1 cellular context compared by ENCODE assay signal in the genomic region with DNA sequence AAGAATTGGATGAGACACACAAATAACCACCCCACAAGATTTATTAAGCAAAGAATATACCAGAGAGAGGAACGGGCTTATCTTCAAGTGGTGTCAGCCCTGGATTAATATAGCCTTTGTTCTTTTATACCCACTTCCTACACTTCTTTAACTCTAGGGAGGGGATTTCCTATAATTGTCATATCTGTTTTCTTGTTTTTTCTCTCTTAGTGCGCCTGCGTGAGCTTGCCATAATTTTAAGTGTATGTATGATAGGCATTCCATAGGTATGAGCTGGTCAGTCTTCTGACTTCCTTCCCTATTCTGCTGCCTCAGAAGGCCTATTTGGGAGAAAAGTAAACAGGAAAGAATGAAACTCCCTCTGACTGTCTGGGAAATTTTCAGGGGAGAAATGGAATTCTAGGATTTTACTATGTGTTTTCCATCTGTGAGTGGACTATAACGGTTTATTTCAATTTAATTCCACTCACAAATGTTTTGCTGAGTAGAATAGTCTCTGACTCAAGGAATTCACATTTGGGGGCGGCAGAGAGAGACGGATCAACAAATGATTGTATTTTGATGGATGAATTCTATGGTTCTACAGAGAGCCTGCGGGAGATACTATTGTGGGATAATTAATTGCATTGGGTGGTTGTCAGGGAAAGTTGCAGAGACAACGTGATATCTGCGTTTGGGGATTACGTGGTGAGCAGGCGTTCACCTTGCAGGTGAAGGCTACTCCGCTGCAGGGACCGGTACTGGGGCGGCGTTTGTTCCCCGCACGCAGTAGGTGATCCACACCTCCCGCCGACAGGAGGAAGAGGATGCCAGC.
A peak's percentile ranks its signal among the peaks of the same experiment; 100 is the strongest.
TF ChIP-seq lines count a peak whose summit lies in the region.

No MANE protein-coding gene starts in this region.

TF ChIP-seq in HEK293, 187 proteins besides CTCF, POLR2A, EP300 and RAD21 (continued from another document):
- TF ChIP-seq ZNF513 (tag by site-specific recombination; IDR thresholded peaks at IDR 0.05), result peak; percentile 83; the same call in 1 of the 2 replicates
- TF ChIP-seq OSR2 (tag by site-specific recombination; IDR thresholded peaks at IDR 0.05), result no peak
- no peak for TF ChIP-seq ZNF433 (tag by site-specific recombination; IDR thresholded peaks at IDR 0.05; ENCODE audit: low read depth)
- no peak for TF ChIP-seq ZNF529 (tag by site-specific recombination; IDR thresholded peaks at IDR 0.05; ENCODE audit: insufficient replicate concordance)
- TF ChIP-seq SP7 (tag by site-specific recombination; IDR thresholded peaks at IDR 0.05), result no peak
- no peak for TF ChIP-seq ZNF610 (tag by site-specific recombination; IDR thresholded peaks at IDR 0.05; ENCODE audit: borderline replicate concordance)
- no peak for TF ChIP-seq YY2 (tag by site-specific recombination; IDR thresholded peaks at IDR 0.05)
- TF ChIP-seq TSHZ1 (tag by site-specific recombination; IDR thresholded peaks at IDR 0.05; ENCODE audit: borderline replicate concordance), result no peak
- TF ChIP-seq, protein P1, sequence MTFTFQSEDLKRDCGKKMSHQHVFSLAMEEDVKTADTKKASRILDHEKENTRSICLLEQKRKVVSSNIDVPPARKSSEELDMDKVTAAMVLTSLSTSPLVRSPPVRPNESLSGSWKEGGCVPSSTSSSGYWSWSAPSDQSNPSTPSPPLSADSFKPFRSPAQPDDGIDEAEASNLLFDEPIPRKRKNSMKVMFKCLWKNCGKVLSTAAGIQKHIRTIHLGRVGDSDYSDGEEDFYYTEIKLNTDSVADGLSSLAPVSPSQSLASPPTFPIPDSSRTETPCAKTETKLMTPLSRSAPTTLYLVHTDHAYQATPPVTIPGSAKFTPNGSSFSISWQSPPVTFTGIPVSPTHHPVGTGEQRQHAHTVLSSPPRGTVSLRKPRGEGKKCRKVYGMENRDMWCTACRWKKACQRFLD (tag by site-specific recombination; IDR thresholded peaks at IDR 0.05), result no peak
- TF ChIP-seq, protein P2, sequence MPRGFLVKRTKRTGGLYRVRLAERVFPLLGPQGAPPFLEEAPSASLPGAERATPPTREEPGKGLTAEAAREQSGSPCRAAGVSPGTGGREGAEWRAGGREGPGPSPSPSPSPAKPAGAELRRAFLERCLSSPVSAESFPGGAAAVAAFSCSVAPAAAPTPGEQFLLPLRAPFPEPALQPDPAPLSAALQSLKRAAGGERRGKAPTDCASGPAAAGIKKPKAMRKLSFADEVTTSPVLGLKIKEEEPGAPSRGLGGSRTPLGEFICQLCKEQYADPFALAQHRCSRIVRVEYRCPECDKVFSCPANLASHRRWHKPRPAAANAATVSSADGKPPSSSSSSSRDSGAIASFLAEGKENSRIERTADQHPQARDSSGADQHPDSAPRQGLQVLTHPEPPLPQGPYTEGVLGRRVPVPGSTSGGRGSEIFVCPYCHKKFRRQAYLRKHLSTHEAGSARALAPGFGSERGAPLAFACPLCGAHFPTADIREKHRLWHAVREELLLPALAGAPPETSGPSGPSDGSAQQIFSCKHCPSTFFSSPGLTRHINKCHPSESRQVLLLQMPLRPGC (tag by site-specific recombination; IDR thresholded peaks at IDR 0.05), result no peak
- peak; percentile 80 for TF ChIP-seq ZBTB17 (tag by site-specific recombination; IDR thresholded peaks at IDR 0.05)
- TF ChIP-seq, protein P3, sequence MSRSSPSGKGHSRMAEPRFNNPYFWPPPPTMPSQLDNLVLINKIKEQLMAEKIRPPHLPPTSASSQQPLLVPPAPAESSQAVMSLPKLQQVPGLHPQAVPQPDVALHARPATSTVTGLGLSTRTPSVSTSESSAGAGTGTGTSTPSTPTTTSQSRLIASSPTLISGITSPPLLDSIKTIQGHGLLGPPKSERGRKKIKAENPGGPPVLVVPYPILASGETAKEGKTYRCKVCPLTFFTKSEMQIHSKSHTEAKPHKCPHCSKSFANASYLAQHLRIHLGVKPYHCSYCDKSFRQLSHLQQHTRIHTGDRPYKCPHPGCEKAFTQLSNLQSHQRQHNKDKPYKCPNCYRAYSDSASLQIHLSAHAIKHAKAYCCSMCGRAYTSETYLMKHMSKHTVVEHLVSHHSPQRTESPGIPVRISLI (tag by site-specific recombination; IDR thresholded peaks at IDR 0.05), result no peak
- TF ChIP-seq ZNF184 (tag by site-specific recombination; IDR thresholded peaks at IDR 0.05), result no peak
- TF ChIP-seq ZNF658 (tag by site-specific recombination; IDR thresholded peaks at IDR 0.05), result no peak
- 0 out of 2 replicates have a peak, but pooled peaks have one; percentile 16 for TF ChIP-seq ZNF366 (tag by site-specific recombination; conservative IDR thresholded peaks at IDR 0.05)
